ENCODE assay signal across 1 cellular context in the genomic region with DNA sequence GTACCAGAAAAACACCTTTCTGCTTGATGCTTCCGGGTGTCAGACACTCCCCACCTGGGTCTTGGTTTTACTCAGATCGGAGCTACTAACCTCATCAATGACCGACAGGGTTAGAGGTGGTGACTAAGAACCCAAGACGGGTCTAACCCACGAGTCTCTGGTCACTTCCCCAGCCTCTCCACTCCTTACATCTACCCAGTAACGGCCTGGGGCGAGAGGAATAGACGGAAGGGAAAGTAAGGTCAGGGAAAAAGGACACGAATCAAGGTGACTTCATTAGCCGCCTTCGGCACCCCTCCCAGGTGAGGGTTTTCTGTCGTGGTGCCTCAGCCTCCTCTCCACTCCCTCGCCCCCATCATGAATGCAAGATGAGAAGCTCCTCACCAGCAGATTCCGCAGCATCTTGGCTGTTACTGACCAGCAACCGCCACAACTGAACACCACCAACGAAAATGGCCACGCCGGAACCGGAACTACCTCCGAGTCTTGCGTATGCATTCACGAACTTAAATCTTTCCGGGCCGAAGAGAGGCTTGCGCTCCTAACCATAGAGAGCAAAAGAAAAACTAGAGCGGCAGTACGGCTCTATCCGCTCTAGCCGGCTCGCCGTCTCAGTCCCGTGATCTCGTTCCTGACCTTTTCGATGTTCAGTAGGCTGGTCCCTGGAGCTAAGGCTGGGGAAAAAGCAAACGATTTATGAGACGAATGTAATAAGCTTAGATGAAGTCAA.
TF ChIP-seq lines count a peak whose summit lies in the region.

A gene with protein sequence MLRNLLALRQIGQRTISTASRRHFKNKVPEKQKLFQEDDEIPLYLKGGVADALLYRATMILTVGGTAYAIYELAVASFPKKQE (minus strand): TSS at position 469 of the 730 bp plus-strand sequence. CDS start 67 bp downstream, at position 402.

TF ChIP-seq in HepG2, 621 proteins besides CTCF, POLR2A, EP300 and RAD21 (continued from another document and continues in another):
- TF ChIP-seq, protein P1, sequence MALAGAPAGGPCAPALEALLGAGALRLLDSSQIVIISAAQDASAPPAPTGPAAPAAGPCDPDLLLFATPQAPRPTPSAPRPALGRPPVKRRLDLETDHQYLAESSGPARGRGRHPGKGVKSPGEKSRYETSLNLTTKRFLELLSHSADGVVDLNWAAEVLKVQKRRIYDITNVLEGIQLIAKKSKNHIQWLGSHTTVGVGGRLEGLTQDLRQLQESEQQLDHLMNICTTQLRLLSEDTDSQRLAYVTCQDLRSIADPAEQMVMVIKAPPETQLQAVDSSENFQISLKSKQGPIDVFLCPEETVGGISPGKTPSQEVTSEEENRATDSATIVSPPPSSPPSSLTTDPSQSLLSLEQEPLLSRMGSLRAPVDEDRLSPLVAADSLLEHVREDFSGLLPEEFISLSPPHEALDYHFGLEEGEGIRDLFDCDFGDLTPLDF (CRISPR knock-in tag; IDR thresholded peaks at IDR 0.05): no peak
- TF ChIP-seq HOXA3 (CRISPR knock-in tag; IDR thresholded peaks at IDR 0.05) (peak; percentile 99), ZKSCAN1 (IDR thresholded peaks at IDR 0.05; ENCODE audit: low read length) (no peak), KLF15 (CRISPR knock-in tag; IDR thresholded peaks at IDR 0.05; ENCODE audit: borderline replicate concordance) (no peak), CCDC6 (CRISPR knock-in tag; IDR thresholded peaks at IDR 0.05) (peak; percentile 75; the same call in 1 of the 2 replicates), ZNF20 (CRISPR knock-in tag; IDR thresholded peaks at IDR 0.05) (no peak), NCOA5 (CRISPR knock-in tag; IDR thresholded peaks at IDR 0.05) (no peak), ZNF678 (CRISPR knock-in tag; IDR thresholded peaks at IDR 0.05) (0 out of 2 replicates have a peak, but pooled peaks have one; percentile 40), ZNF563 (CRISPR knock-in tag; IDR thresholded peaks at IDR 0.05) (peak; percentile 48; the same call in 1 of the 2 replicates), ZNF33A (CRISPR knock-in tag; IDR thresholded peaks at IDR 0.05; ENCODE audit: borderline replicate concordance) (no peak; the same call in 1 of the 2 replicates), ZMYM4 (CRISPR knock-in tag; IDR thresholded peaks at IDR 0.05) (peak; percentile 99), ZNF34 (CRISPR knock-in tag; IDR thresholded peaks at IDR 0.05; ENCODE audit: borderline replicate concordance) (no peak), ZNF572 (CRISPR knock-in tag; IDR thresholded peaks at IDR 0.05) (no peak; the same call in 1 of the 2 replicates), ZNF614 (CRISPR knock-in tag; IDR thresholded peaks at IDR 0.05; ENCODE audit: borderline replicate concordance) (peak; percentile 83; the same call in 1 of the 2 replicates), ZNF850 (CRISPR knock-in tag; conservative IDR thresholded peaks at IDR 0.05) (no peak), SNAI1 (CRISPR knock-in tag; IDR thresholded peaks at IDR 0.05; ENCODE audit: borderline replicate concordance) (no peak), ARHGAP35 (CRISPR knock-in tag; IDR thresholded peaks at IDR 0.05; ENCODE audit: borderline replicate concordance) (0 out of 2 replicates have a peak, but pooled peaks have one; percentile 27), ZBTB3 (CRISPR knock-in tag; IDR thresholded peaks at IDR 0.05; ENCODE audit: borderline replicate concordance, low read depth) (no peak), THAP11 (CRISPR knock-in tag; IDR thresholded peaks at IDR 0.05) (peak; percentile 94), KDM3A (CRISPR knock-in tag; IDR thresholded peaks at IDR 0.05; ENCODE audit: low read depth) (no peak), ARNT2 (CRISPR knock-in tag; IDR thresholded peaks at IDR 0.05; ENCODE audit: low read depth) (no peak), ATAD3A (CRISPR knock-in tag; IDR thresholded peaks at IDR 0.05) (no peak), ELF1 (CRISPR knock-in tag; IDR thresholded peaks at IDR 0.05) (peak; percentile 87), MAFK (conservative IDR thresholded peaks at IDR 0.05 in 1 of 2, IDR thresholded peaks at IDR 0.05 in 1 of 2; ENCODE audit: low read length in 2 of 2) (no peak), HNRNPL (IDR thresholded peaks at IDR 0.05; ENCODE audit: low read depth, low read length) (no peak), ZNF326 (CRISPR knock-in tag; IDR thresholded peaks at IDR 0.05; ENCODE audit: borderline replicate concordance) (no peak), SPEN (CRISPR knock-in tag; IDR thresholded peaks at IDR 0.05; ENCODE audit: low read depth) (peak; percentile 91; the same call in 1 of the 2 replicates), ZNF775 (CRISPR knock-in tag; IDR thresholded peaks at IDR 0.05; ENCODE audit: borderline replicate concordance) (no peak)
- TF ChIP-seq, protein P2, sequence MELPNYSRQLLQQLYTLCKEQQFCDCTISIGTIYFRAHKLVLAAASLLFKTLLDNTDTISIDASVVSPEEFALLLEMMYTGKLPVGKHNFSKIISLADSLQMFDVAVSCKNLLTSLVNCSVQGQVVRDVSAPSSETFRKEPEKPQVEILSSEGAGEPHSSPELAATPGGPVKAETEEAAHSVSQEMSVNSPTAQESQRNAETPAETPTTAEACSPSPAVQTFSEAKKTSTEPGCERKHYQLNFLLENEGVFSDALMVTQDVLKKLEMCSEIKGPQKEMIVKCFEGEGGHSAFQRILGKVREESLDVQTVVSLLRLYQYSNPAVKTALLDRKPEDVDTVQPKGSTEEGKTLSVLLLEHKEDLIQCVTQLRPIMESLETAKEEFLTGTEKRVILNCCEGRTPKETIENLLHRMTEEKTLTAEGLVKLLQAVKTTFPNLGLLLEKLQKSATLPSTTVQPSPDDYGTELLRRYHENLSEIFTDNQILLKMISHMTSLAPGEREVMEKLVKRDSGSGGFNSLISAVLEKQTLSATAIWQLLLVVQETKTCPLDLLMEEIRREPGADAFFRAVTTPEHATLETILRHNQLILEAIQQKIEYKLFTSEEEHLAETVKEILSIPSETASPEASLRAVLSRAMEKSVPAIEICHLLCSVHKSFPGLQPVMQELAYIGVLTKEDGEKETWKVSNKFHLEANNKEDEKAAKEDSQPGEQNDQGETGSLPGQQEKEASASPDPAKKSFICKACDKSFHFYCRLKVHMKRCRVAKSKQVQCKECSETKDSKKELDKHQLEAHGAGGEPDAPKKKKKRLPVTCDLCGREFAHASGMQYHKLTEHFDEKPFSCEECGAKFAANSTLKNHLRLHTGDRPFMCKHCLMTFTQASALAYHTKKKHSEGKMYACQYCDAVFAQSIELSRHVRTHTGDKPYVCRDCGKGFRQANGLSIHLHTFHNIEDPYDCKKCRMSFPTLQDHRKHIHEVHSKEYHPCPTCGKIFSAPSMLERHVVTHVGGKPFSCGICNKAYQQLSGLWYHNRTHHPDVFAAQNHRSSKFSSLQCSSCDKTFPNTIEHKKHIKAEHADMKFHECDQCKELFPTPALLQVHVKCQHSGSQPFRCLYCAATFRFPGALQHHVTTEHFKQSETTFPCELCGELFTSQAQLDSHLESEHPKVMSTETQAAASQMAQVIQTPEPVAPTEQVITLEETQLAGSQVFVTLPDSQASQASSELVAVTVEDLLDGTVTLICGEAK (IDR thresholded peaks at IDR 0.05): peak; percentile 75
- TF ChIP-seq, protein P2 (CRISPR knock-in tag; IDR thresholded peaks at IDR 0.05): peak; percentile 66
- TF ChIP-seq, protein P3, sequence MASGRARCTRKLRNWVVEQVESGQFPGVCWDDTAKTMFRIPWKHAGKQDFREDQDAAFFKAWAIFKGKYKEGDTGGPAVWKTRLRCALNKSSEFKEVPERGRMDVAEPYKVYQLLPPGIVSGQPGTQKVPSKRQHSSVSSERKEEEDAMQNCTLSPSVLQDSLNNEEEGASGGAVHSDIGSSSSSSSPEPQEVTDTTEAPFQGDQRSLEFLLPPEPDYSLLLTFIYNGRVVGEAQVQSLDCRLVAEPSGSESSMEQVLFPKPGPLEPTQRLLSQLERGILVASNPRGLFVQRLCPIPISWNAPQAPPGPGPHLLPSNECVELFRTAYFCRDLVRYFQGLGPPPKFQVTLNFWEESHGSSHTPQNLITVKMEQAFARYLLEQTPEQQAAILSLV (CRISPR knock-in tag; IDR thresholded peaks at IDR 0.05; ENCODE audit: borderline replicate concordance): no peak
- TF ChIP-seq, protein P4, sequence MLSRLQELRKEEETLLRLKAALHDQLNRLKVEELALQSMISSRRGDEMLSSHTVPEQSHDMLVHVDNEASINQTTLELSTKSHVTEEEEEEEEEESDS (CRISPR knock-in tag; IDR thresholded peaks at IDR 0.05; ENCODE audit: borderline replicate concordance): no peak
- TF ChIP-seq, protein P5, sequence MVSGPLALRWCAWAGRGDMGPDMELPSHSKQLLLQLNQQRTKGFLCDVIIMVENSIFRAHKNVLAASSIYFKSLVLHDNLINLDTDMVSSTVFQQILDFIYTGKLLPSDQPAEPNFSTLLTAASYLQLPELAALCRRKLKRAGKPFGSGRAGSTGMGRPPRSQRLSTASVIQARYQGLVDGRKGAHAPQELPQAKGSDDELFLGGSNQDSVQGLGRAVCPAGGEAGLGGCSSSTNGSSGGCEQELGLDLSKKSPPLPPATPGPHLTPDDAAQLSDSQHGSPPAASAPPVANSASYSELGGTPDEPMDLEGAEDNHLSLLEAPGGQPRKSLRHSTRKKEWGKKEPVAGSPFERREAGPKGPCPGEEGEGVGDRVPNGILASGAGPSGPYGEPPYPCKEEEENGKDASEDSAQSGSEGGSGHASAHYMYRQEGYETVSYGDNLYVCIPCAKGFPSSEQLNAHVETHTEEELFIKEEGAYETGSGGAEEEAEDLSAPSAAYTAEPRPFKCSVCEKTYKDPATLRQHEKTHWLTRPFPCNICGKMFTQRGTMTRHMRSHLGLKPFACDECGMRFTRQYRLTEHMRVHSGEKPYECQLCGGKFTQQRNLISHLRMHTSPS (CRISPR knock-in tag; IDR thresholded peaks at IDR 0.05; ENCODE audit: low read depth): no peak
- TF ChIP-seq, protein P6, sequence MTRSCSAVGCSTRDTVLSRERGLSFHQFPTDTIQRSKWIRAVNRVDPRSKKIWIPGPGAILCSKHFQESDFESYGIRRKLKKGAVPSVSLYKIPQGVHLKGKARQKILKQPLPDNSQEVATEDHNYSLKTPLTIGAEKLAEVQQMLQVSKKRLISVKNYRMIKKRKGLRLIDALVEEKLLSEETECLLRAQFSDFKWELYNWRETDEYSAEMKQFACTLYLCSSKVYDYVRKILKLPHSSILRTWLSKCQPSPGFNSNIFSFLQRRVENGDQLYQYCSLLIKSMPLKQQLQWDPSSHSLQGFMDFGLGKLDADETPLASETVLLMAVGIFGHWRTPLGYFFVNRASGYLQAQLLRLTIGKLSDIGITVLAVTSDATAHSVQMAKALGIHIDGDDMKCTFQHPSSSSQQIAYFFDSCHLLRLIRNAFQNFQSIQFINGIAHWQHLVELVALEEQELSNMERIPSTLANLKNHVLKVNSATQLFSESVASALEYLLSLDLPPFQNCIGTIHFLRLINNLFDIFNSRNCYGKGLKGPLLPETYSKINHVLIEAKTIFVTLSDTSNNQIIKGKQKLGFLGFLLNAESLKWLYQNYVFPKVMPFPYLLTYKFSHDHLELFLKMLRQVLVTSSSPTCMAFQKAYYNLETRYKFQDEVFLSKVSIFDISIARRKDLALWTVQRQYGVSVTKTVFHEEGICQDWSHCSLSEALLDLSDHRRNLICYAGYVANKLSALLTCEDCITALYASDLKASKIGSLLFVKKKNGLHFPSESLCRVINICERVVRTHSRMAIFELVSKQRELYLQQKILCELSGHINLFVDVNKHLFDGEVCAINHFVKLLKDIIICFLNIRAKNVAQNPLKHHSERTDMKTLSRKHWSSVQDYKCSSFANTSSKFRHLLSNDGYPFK (CRISPR knock-in tag; IDR thresholded peaks at IDR 0.05; ENCODE audit: borderline replicate concordance): peak; percentile 84; the same call in 1 of the 2 replicates
- TF ChIP-seq, protein P7, sequence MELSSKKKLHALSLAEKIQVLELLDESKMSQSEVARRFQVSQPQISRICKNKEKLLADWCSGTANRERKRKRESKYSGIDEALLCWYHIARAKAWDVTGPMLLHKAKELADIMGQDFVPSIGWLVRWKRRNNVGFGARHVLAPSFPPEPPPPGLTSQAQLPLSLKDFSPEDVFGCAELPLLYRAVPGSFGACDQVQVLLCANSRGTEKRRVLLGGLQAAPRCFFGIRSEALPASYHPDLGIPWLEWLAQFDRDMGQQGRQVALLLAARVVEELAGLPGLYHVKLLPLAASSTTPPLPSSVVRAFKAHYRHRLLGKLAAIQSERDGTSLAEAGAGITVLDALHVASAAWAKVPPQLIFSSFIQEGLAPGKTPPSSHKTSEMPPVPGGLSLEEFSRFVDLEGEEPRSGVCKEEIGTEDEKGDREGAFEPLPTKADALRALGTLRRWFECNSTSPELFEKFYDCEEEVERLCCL (CRISPR knock-in tag; IDR thresholded peaks at IDR 0.05; ENCODE audit: borderline replicate concordance): no peak
- TF ChIP-seq, protein P8, sequence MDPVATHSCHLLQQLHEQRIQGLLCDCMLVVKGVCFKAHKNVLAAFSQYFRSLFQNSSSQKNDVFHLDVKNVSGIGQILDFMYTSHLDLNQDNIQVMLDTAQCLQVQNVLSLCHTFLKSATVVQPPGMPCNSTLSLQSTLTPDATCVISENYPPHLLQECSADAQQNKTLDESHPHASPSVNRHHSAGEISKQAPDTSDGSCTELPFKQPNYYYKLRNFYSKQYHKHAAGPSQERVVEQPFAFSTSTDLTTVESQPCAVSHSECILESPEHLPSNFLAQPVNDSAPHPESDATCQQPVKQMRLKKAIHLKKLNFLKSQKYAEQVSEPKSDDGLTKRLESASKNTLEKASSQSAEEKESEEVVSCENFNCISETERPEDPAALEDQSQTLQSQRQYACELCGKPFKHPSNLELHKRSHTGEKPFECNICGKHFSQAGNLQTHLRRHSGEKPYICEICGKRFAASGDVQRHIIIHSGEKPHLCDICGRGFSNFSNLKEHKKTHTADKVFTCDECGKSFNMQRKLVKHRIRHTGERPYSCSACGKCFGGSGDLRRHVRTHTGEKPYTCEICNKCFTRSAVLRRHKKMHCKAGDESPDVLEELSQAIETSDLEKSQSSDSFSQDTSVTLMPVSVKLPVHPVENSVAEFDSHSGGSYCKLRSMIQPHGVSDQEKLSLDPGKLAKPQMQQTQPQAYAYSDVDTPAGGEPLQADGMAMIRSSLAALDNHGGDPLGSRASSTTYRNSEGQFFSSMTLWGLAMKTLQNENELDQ (CRISPR knock-in tag; IDR thresholded peaks at IDR 0.05; ENCODE audit: borderline replicate concordance): no peak
